Comparison of ENCODE assay signal across 24 cellular contexts in the genomic region with DNA sequence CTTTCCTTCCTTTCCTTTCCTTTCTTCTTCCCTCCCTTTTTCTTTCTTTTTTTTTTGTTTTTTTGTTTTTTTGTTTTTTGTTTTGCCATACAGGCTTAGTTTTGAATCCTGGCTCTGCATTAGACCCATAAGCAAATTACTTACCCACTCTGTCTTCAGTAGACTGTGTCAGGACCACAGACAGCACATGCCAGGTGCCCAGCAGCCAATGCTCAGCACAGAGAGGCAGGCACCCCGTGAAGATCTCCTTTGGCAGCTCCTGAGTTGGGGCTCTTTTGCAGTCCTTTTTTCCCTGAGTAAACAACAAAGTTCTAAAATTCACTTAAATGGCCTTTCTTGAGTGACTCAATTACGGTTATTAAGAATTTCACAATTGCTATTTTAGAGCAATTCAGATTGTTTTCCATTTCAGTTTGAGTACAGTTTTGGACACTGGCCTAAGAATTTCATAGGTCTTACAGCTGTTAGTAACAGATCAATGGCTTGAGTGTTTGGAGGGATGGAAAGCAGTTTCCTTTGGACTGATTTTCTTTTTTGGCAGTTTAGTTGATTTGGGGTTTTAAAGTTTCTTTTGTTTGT. TPM values are rescaled to one million over a fixed set of nuclear protein-coding genes. Genes with fewer than 3 reads are reported as not detected.
DNase-seq lines count a peak whose midpoint lies in the region; ATAC-seq lines count a peak whose summit lies in the region.
"Had no signal": no experiment of that assay in that cellular context is flagged by ENCODE, and none has a peak within 500 bp of the region (broad histone marks: within the 10 kb centered on the region; RNA-seq: fewer than 3 reads in every experiment).

No MANE protein-coding gene starts in this region.

- no peak overlapping the region for H3K9ac ChIP-seq in stomach smooth muscle (ENCODE audit: low read length in 2 of 2)

- peak overlapping the region; percentile 24 for H3K27ac ChIP-seq in stomach smooth muscle (ENCODE audit: low read length)
- H3K27ac ChIP-seq: foreskin keratinocyte, skin epidermis had no signal

- H3K4me1 ChIP-seq in stomach smooth muscle (ENCODE audit: control insufficient read depth, insufficient read depth, low read length) = peaks cover 4% of the 10 kb centered on the region
- H3K4me1 ChIP-seq: foreskin keratinocyte had no signal

- peaks cover 72% of the 10 kb centered on the region in 2 donors for H3K36me3 ChIP-seq in stomach smooth muscle (ENCODE audit: control insufficient read depth in 2 of 2, insufficient read depth in 2 of 2, low read length in 2 of 2)

- no peaks in the 10 kb centered on the region for H3K27me3 ChIP-seq in stomach smooth muscle (ENCODE audit: control insufficient read depth in 1 of 2, insufficient read depth in 2 of 2, low read length in 2 of 2)
- H3K27me3 ChIP-seq: foreskin keratinocyte, upper lobe of left lung had no signal

- no peak overlapping the region for H3K4me3 Mint-ChIP-seq in activated CD4-positive, alpha-beta T cell treated with anti-CD3 and anti-CD28 coated beads for 36 hours
- H3K4me3 Mint-ChIP-seq: CD8-positive, alpha-beta memory T cell; WTC11 had no signal

- DNase-seq in activated CD4-positive, alpha-beta T cell treated with anti-CD3 and anti-CD28 coated beads for 36 hours = no peak
- DNase-seq in activated CD4-positive, alpha-beta T cell treated with anti-CD3 and anti-CD28 coated beads, Interleukin-2, amount 50 U/mL, for 48 hours = no peak
- peak; percentile 19 for DNase-seq in NCI-H69 (lab: John Stamatoyannopoulos, UW)
- DNase-seq in fibroblast of gingiva (ENCODE audit: low read depth) = peak; percentile 62
- no peak for DNase-seq in DMS53 (lab: John Stamatoyannopoulos, UW)
- DNase-seq: activated naive CD4-positive, alpha-beta T cell treated with Interleukin-2 at 50 U/mL for 16 hours; CD8-positive, alpha-beta memory T cell; effector memory CD4-positive, alpha-beta T cell; foreskin keratinocyte; Kasumi-1; NCI-H1436; NCI-H345; stimulated activated CD4-positive, alpha-beta T cell treated with anti-CD3 and anti-CD28 coated beads, Interleukin-4, amount 100 ng/mL, for 24 hours; stimulated activated CD8-positive, alpha-beta memory T cell treated with anti-CD3 and anti-CD28 coated beads, Interleukin-4, amount 100 ng/mL, for 48 hours; T-helper 1 cell; upper lobe of left lung had no signal

- CTCF ChIA-PET in activated CD4-positive, alpha-beta T cell treated with anti-CD3 and anti-CD28 coated beads for 36 hours (lab: Charles Lee) = no interaction called here

- no peak for ATAC-seq in activated CD4-positive, alpha-beta T cell treated with anti-CD3 and anti-CD28 coated beads for 36 hours
- ATAC-seq in GM18867 (IDR thresholded peaks at IDR 0.05; ENCODE audit: unreplicated experiment) = no peak
- no peak for ATAC-seq in HG03442 (IDR thresholded peaks at IDR 0.05; ENCODE audit: unreplicated experiment)
- ATAC-seq: foreskin keratinocyte, WTC11 had no signal

- H3K9me3 ChIP-seq in stomach smooth muscle (ENCODE audit: control insufficient read depth in 2 of 2, low read length in 2 of 2) = no peaks in the 10 kb centered on the region
- H3K9me3 ChIP-seq: upper lobe of left lung had no signal

- H3K27me3 Mint-ChIP-seq in activated CD4-positive, alpha-beta T cell treated with anti-CD3 and anti-CD28 coated beads for 36 hours = no peaks in the 10 kb centered on the region

- intact Hi-C loops in activated CD4-positive, alpha-beta T cell treated with anti-CD3 and anti-CD28 coated beads for 36 hours (cut with DNase I, micrococcal nuclease) = no loop called here

- POLR2A ChIA-PET in activated CD4-positive, alpha-beta T cell treated with anti-CD3 and anti-CD28 coated beads for 36 hours (lab: Charles Lee) = no interaction called here

- no peak overlapping the region for H3K4me3 ChIP-seq in stomach smooth muscle (ENCODE audit: low read length in 2 of 2)
- H3K4me3 ChIP-seq: skin epidermis, upper lobe of left lung had no signal

- no peaks in the 10 kb centered on the region for H3K9me3 Mint-ChIP-seq in activated CD4-positive, alpha-beta T cell treated with anti-CD3 and anti-CD28 coated beads for 36 hours (ENCODE audit: low read depth)
- H3K9me3 Mint-ChIP-seq: CD8-positive, alpha-beta memory T cell; WTC11 had no signal

- H3K27ac Mint-ChIP-seq in activated CD4-positive, alpha-beta T cell treated with anti-CD3 and anti-CD28 coated beads for 36 hours = peak overlapping the region; percentile 43
- H3K27ac Mint-ChIP-seq: WTC11 had no signal

- no peaks in the 10 kb centered on the region for H3K4me1 Mint-ChIP-seq in activated CD4-positive, alpha-beta T cell treated with anti-CD3 and anti-CD28 coated beads for 36 hours
- H3K4me1 Mint-ChIP-seq: WTC11 had no signal

- peaks cover 52% of the 10 kb centered on the region for H3K36me3 Mint-ChIP-seq in activated CD4-positive, alpha-beta T cell treated with anti-CD3 and anti-CD28 coated beads for 36 hours (ENCODE audit: low read depth)

RNA-seq across cellular contexts. Expression of gene SLC5A11, which starts 26.2 kb away (rescaled TPM):
- not detected for total RNA-seq in activated CD4-positive, alpha-beta T cell treated with anti-CD3 and anti-CD28 coated beads for 36 hours
- total RNA-seq: bronchial epithelial cell, Daoy, foreskin keratinocyte, osteocyte, WTC11 had no signal

Comparison
In these comparisons a context has a peak if more than half of its experiments do, and no peak if none do; other contexts are left out.
1. DNase-seq: peak in NCI-H69 (single experiment) and fibroblast of gingiva (single experiment); none in activated CD4-positive, alpha-beta T cell treated with anti-CD3 and anti-CD28 coated beads for 36 hours (single experiment), activated CD4-positive, alpha-beta T cell treated with anti-CD3 and anti-CD28 coated beads, Interleukin-2, amount 50 U/mL, for 48 hours (0 of 2) and DMS53 (single experiment).